Comparison of ENCODE assay signal across 12 cellular contexts in genomic region chr1:14946011-14946359, GRCh38.
DNase-seq lines count a peak whose midpoint lies in the region; ATAC-seq, FAIRE-seq and TF ChIP-seq lines count a peak whose summit lies in the region.
"Had no signal": no experiment of that assay in that cellular context is flagged by ENCODE, and none has a peak within 500 bp of the region (broad histone marks: within the 10 kb centered on the region; RNA-seq: fewer than 3 reads in every experiment).

No MANE protein-coding gene starts in this region.

- TF ChIP-seq CTCF in AG04449 (IDR thresholded peaks at IDR 0.05; ENCODE audit: insufficient read depth, low read length, missing control alignments) (no peak), astrocyte (IDR thresholded peaks at IDR 0.05; ENCODE audit: insufficient read depth, low read depth, low read length) (no peak), heart right ventricle (IDR thresholded peaks at IDR 0.05) (no peak), parathyroid adenoma (IDR thresholded peaks at IDR 0.05) (no peak), gastrocnemius medialis (IDR thresholded peaks at IDR 0.05 in 4 of 5, conservative IDR thresholded peaks at IDR 0.05 in 1 of 5) (no peak)

- peak overlapping the region; percentile 80 for H3K4me2 ChIP-seq in astrocyte (ENCODE audit: low read length)
- no peak overlapping the region for H3K4me2 ChIP-seq in parathyroid adenoma (ENCODE audit: low read length)

- H3K4me1 ChIP-seq in astrocyte (ENCODE audit: insufficient read depth, low read length) (peaks cover 55% of the 10 kb centered on the region), heart right ventricle (peaks cover 11 to 55% (median 41%) of the 10 kb centered on the region in 9 donors), parathyroid adenoma (peaks cover 54% of the 10 kb centered on the region), gastrocnemius medialis (peaks cover 3 to 5% of the 10 kb centered on the region in 2 donors)

- peaks cover 14% of the 10 kb centered on the region for H3K79me2 ChIP-seq in astrocyte (ENCODE audit: insufficient read depth, low read length)
- no peaks in the 10 kb centered on the region for H3K79me2 ChIP-seq in parathyroid adenoma

- in situ Hi-C loops in gastrocnemius medialis (cut with MboI; ENCODE audit: low sequenced_read_pairs in 4 of 4), result no loop called here

- no peak for DNase-seq in AG04449 (ENCODE audit: low read depth, low spot score)
- DNase-seq in astrocyte (ENCODE audit: low read depth), result no peak
- DNase-seq in heart right ventricle, result no peak
- DNase-seq in activated CD8-positive, alpha-beta memory T cell treated with anti-CD3 and anti-CD28 coated beads, Interleukin-2, amount 10 ng/mL, durations not matched to agents 7 days and 5 days, result no peak
- no peak for DNase-seq in activated naive CD4-positive, alpha-beta T cell (lab: John Stamatoyannopoulos, UW)
- DNase-seq in gastrocnemius medialis, result no peak
- DNase-seq: NCI-H1092; NK-92 treated with Interleukin-12 subunit alpha and Interleukin-12 subunit beta, amount 100 ng/mL, for 24 hours had no signal

- peaks cover 1% of the 10 kb centered on the region for H3K27me3 Mint-ChIP-seq in astrocyte (ENCODE audit: low read depth, unreplicated experiment)
- no peaks in the 10 kb centered on the region for H3K27me3 Mint-ChIP-seq in activated CD8-positive, alpha-beta memory T cell treated with anti-CD3 and anti-CD28 coated beads, Interleukin-2, amount 10 ng/mL, durations not matched to agents 7 days and 5 days

- FAIRE-seq in astrocyte (lab: Jason Lieb, UNC), result no peak
- FAIRE-seq: H54 had no signal

- peak overlapping the region; percentile 91 for H3K27ac ChIP-seq in astrocyte (ENCODE audit: low read depth, low read length)
- H3K27ac ChIP-seq in heart right ventricle, result peak overlapping the region; percentile 31 to 94 (median 78)
- peak overlapping the region; percentile 98 for H3K27ac ChIP-seq in parathyroid adenoma
- peak overlapping the region in 2 of 4 donors; percentile 49 to 52 for H3K27ac ChIP-seq in gastrocnemius medialis

- H3K4me1 Mint-ChIP-seq in astrocyte (ENCODE audit: low read depth, unreplicated experiment), result peaks cover 62% of the 10 kb centered on the region
- H3K4me1 Mint-ChIP-seq in activated CD8-positive, alpha-beta memory T cell treated with anti-CD3 and anti-CD28 coated beads, Interleukin-2, amount 10 ng/mL, durations not matched to agents 7 days and 5 days, result no peaks in the 10 kb centered on the region
- H3K4me1 Mint-ChIP-seq: central memory CD8-positive, alpha-beta T cell had no signal

- H3K9me3 ChIP-seq in astrocyte (ENCODE audit: insufficient read depth, low read depth, low read length) (no peaks in the 10 kb centered on the region), heart right ventricle (no peaks in the 10 kb centered on the region), parathyroid adenoma (ENCODE audit: control insufficient read depth, low read length) (no peaks in the 10 kb centered on the region), gastrocnemius medialis (no peaks in the 10 kb centered on the region)

- H3K27me3 ChIP-seq in astrocyte (ENCODE audit: insufficient read depth, low read length) (no peaks in the 10 kb centered on the region), heart right ventricle (no peaks in the 10 kb centered on the region), parathyroid adenoma (ENCODE audit: control insufficient read depth, insufficient read depth, low read length) (no peaks in the 10 kb centered on the region), gastrocnemius medialis (no peaks in the 10 kb centered on the region)

- intact Hi-C loops in heart right ventricle (cut with DNase I) (no loop called here), gastrocnemius medialis (cut with DNase I; ENCODE audit: low total_unique reads) (no loop called here)

- ATAC-seq in heart right ventricle, result peak in 1 of 8 donors; percentile 5
- ATAC-seq in HG02610 (IDR thresholded peaks at IDR 0.05; ENCODE audit: unreplicated experiment), result no peak
- ATAC-seq in activated CD8-positive, alpha-beta memory T cell treated with anti-CD3 and anti-CD28 coated beads, Interleukin-2, amount 10 ng/mL, durations not matched to agents 7 days and 5 days, result no peak
- ATAC-seq in gastrocnemius medialis, result no peak

- H3K36me3 ChIP-seq in astrocyte (ENCODE audit: insufficient read depth, low read length) (no peaks in the 10 kb centered on the region), heart right ventricle (no peaks in the 10 kb centered on the region), parathyroid adenoma (ENCODE audit: control insufficient read depth, insufficient read depth, low read length) (no peaks in the 10 kb centered on the region), gastrocnemius medialis (no peaks in the 10 kb centered on the region)

- no peaks in the 10 kb centered on the region for H4K20me1 ChIP-seq in astrocyte (ENCODE audit: insufficient read depth, low read length)

- peak overlapping the region; percentile 76 for H2AFZ ChIP-seq in astrocyte (ENCODE audit: low read depth, low read length)
- H2AFZ ChIP-seq in parathyroid adenoma, result no peak overlapping the region

- CTCF ChIA-PET in AG04449 (lab: Yijun Ruan, JAX), result interaction anchor here (1.0 to 4.2 kb wide), 3 partner anchors 17 to 82 kb away, joined by 3 to 19 read pairs (median 12); no protein-coding TSS in a partner anchor
- CTCF ChIA-PET in activated CD8-positive, alpha-beta memory T cell treated with anti-CD3 and anti-CD28 coated beads, Interleukin-2, amount 10 ng/mL, durations not matched to agents 7 days and 5 days (lab: Charles Lee), result no interaction called here

- H3K9me3 Mint-ChIP-seq in astrocyte (ENCODE audit: unreplicated experiment), result no peaks in the 10 kb centered on the region
- no peaks in the 10 kb centered on the region for H3K9me3 Mint-ChIP-seq in activated CD8-positive, alpha-beta memory T cell treated with anti-CD3 and anti-CD28 coated beads, Interleukin-2, amount 10 ng/mL, durations not matched to agents 7 days and 5 days (ENCODE audit: low read depth)
- H3K9me3 Mint-ChIP-seq: central memory CD8-positive, alpha-beta T cell had no signal

- H3K4me3 ChIP-seq in AG04449 (ENCODE audit: low read depth, low read length) (peak overlapping the region; percentile 60), astrocyte (ENCODE audit: insufficient read depth, low read depth, low read length) (peak overlapping the region; percentile 41), heart right ventricle (peak overlapping the region in 4 of 10 donors; percentile 16 to 42 (median 28)), parathyroid adenoma (ENCODE audit: low read depth, low read length) (no peak overlapping the region), gastrocnemius medialis (peak overlapping the region in 1 of 4 donors; percentile 17)

- H3K4me3 Mint-ChIP-seq in astrocyte (ENCODE audit: unreplicated experiment), result peak overlapping the region; percentile 45
- no peak overlapping the region for H3K4me3 Mint-ChIP-seq in activated CD8-positive, alpha-beta memory T cell treated with anti-CD3 and anti-CD28 coated beads, Interleukin-2, amount 10 ng/mL, durations not matched to agents 7 days and 5 days
- H3K4me3 Mint-ChIP-seq: central memory CD8-positive, alpha-beta T cell had no signal

- POLR2A ChIA-PET in AG04449 (lab: Yijun Ruan, JAX), result interaction anchor here (1.1 to 2.6 kb wide), 3 partner anchors 23 to 82 kb away, joined by 9 to 11 read pairs (median 10); no protein-coding TSS in a partner anchor

- H3K9ac ChIP-seq in astrocyte (ENCODE audit: low read length) (peak overlapping the region; percentile 77), parathyroid adenoma (no peak overlapping the region)

- 58 to 81% methylated on average over 4 of the region's 4 CpGs for WGBS in heart right ventricle, 2 donors

- no peak for TF ChIP-seq POLR2A in gastrocnemius medialis (IDR thresholded peaks at IDR 0.05)

- H3K27ac Mint-ChIP-seq in astrocyte (ENCODE audit: unreplicated experiment), result peak overlapping the region; percentile 89
- H3K27ac Mint-ChIP-seq in activated CD8-positive, alpha-beta memory T cell treated with anti-CD3 and anti-CD28 coated beads, Interleukin-2, amount 10 ng/mL, durations not matched to agents 7 days and 5 days, result no peak overlapping the region

- no peaks in the 10 kb centered on the region for H3K36me3 Mint-ChIP-seq in astrocyte (ENCODE audit: low read depth, unreplicated experiment)
- no peaks in the 10 kb centered on the region for H3K36me3 Mint-ChIP-seq in activated CD8-positive, alpha-beta memory T cell treated with anti-CD3 and anti-CD28 coated beads, Interleukin-2, amount 10 ng/mL, durations not matched to agents 7 days and 5 days
